Comparison of ENCODE assay signal across 19 cellular contexts in genomic region chr12:13061377-13061776, GRCh38.
"Had no signal": no experiment of that assay in that cellular context is flagged by ENCODE, and none has a peak within 500 bp of the region (broad histone marks: within the 10 kb centered on the region; RNA-seq: fewer than 3 reads in every experiment).

No MANE protein-coding gene starts in this region.

- DNase-seq: activated CD4-positive, alpha-beta memory T cell treated with anti-CD3 and anti-CD28 coated beads for 36 hours; activated CD4-positive, alpha-beta T cell treated with anti-CD3 and anti-CD28 coated beads for 4 hours; activated CD4-positive, CD25-positive, alpha-beta regulatory T cell; activated effector memory CD4-positive, alpha-beta T cell treated with Interleukin-2 at 50 U/mL for 16 hours; activated naive CD4-positive, alpha-beta T cell treated with anti-CD3 and anti-CD28 coated beads for 36 hours; activated naive CD8-positive, alpha-beta T cell treated with anti-CD3 and anti-CD28 coated beads, Interleukin-2, amount 10 ng/mL, durations not matched to agents 7 days and 5 days; activated T-cell treated with anti-CD3 and anti-CD28 coated beads, Interleukin-2, amount 50 U/mL, for 48 hours; amniotic stem cell; effector CD4-positive, alpha-beta T cell; foreskin melanocyte; hippocampal formation; left ventricle myocardium inferior; natural killer cell; retina; sigmoid colon; stimulated activated CD4-positive, alpha-beta T cell treated with anti-CD3 and anti-CD28 coated beads, Interleukin-15, amount 100 ng/mL, for 24 hours; stimulated activated naive B cell treated with anti-CD40 and anti-IgM and Interleukin-4, amounts not matched to agents 10 μg/mL and 1 μg/mL and 100 μg/mL, for 72 hours; T-cell; testis had no signal

- ATAC-seq: natural killer cell; stimulated activated naive B cell treated with anti-CD40 and anti-IgM and Interleukin-4, amounts not matched to agents 10 μg/mL and 1 μg/mL and 100 μg/mL, for 72 hours; T-cell had no signal
